ENCODE assay signal across 10 cellular contexts in the genomic region with DNA sequence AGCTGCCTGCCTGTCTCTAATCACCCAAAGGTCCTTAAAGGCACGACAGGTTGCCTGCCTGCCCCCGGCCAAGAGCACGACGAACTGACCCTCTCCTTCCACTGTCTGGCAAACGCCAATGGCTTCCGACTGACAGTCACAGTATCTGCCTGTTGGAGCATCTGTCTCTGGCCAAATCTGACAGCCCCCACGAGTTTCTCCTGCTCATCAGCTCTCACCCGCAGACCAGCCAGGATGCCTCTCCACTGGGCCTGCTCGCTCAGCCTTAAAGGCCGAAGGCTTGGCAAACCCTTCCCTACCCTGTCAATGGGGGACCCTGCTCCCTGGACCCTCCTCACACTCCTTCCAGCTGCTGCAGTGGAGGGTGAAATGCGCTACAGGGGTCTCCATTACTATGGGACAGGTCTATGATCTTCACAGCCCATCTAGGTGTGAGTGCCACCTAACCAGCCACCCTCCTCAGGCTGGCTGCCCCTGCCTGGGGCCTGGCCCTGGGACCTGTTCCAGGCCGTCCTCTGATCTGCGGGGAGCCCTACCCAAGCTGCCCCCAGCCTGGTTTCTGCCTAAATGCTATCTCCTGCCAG. TPM values are rescaled to one million over a fixed set of nuclear protein-coding genes. Genes with fewer than 3 reads are reported as not detected.
DNase-seq lines count a peak whose midpoint lies in the region; ATAC-seq, FAIRE-seq and TF ChIP-seq lines count a peak whose summit lies in the region.
"Had no signal": no experiment of that assay in that cellular context is flagged by ENCODE, and none has a peak within 500 bp of the region (broad histone marks: within the 10 kb centered on the region; RNA-seq: fewer than 3 reads in every experiment).

No MANE protein-coding gene starts in this region.

- H3K9me3 Mint-ChIP-seq in HFFc6, result no peaks in the 10 kb centered on the region
- no peaks in the 10 kb centered on the region for H3K9me3 Mint-ChIP-seq in naive B cell

- SMC1A ChIA-PET in GM12878 (lab: Charles Lee; ENCODE audit: uncharacterized antibody, unreplicated experiment), result no interaction called here

- TF ChIP-seq EP300 in GM12878 (IDR thresholded peaks at IDR 0.05; ENCODE audit: borderline replicate concordance in 1 of 2, control insufficient read depth in 1 of 2, low read depth in 2 of 2, low read length in 2 of 2), result no peak

- TF ChIP-seq CTCF in C4-2B (conservative IDR thresholded peaks at IDR 0.05) (no peak), HFFc6 (IDR thresholded peaks at IDR 0.05) (no peak), GM12878 (IDR thresholded peaks at IDR 0.05 in 2 of 3, conservative IDR thresholded peaks at IDR 0.05 in 1 of 3; ENCODE audit: control insufficient read depth in 2 of 3, extremely low read depth in 1 of 3, insufficient read depth in 1 of 3, low read depth in 3 of 3, low read length in 3 of 3) (no peak), osteoblast (IDR thresholded peaks at IDR 0.05; ENCODE audit: extremely low read depth, low read depth, low read length) (no peak)

- H3K36me3 ChIP-seq in GM12878 (ENCODE audit: control insufficient read depth in 2 of 2, insufficient read depth in 2 of 2, low read length in 1 of 2) (peaks cover 25 to 32% of the 10 kb centered on the region in 2 experiments), osteoblast (ENCODE audit: insufficient read depth, low read length) (peaks cover 32% of the 10 kb centered on the region)

- DNase-seq in HFFc6 (no peak), GM12878 (ENCODE audit: low read depth, low spot score) (no peak), naive B cell (no peak), NCI-H146 treated with DMSO at 0.1 percent for 48 hours (lab: John Stamatoyannopoulos, UW; ENCODE audit: unreplicated experiment) (no peak), osteoblast (ENCODE audit: insufficient read length, low spot score, missing footprints) (no peak), GM19238 (ENCODE audit: insufficient read length, low spot score) (no peak), globus pallidus (ENCODE audit: low spot score) (no peak)
- DNase-seq: erythroblast had no signal

- no peaks in the 10 kb centered on the region for H3K27me3 ChIP-seq in GM12878 (replicated peaks in 1 of 2; ENCODE audit: control insufficient read depth in 2 of 2, insufficient read depth in 2 of 2, low read length in 1 of 2)
- H3K27me3 ChIP-seq in osteoblast (ENCODE audit: insufficient read depth, low read length), result no peaks in the 10 kb centered on the region

- H3K4me2 ChIP-seq in GM12878 (ENCODE audit: control insufficient read depth, insufficient read depth) (no peak overlapping the region), osteoblast (ENCODE audit: insufficient read depth, low read length) (no peak overlapping the region)

- no peak for FAIRE-seq in GM12878 (lab: Jason Lieb, UNC)

- H3K4me3 Mint-ChIP-seq in HFFc6, result peak overlapping the region; percentile 6
- H3K4me3 Mint-ChIP-seq in naive B cell, result peak overlapping the region in 2 of 8 donors; percentile 39 to 48

- CTCF ChIA-PET in GM12878 (lab: Yijun Ruan, JAX), result interaction anchor here (0.5 kb wide), 1 partner anchor 29 kb away, joined by 3 read pairs; no protein-coding TSS in a partner anchor

- intact Hi-C loops in GM12878 (cut with micrococcal nuclease; ENCODE audit: unreplicated experiment), result no loop called here

- H3K27ac ChIP-seq in C4-2B (peak overlapping the region; percentile 3; the same call in 1 of the 2 replicates), GM12878 (ENCODE audit: control insufficient read depth, insufficient read depth) (no peak overlapping the region), osteoblast (ENCODE audit: low read depth, low read length) (no peak overlapping the region)

- no peak overlapping the region for H3K9ac ChIP-seq in GM12878 (ENCODE audit: control insufficient read depth, insufficient read depth, low read length)

- H3K36me3 Mint-ChIP-seq in HFFc6 (ENCODE audit: low read depth) (peaks cover 31% of the 10 kb centered on the region), naive B cell (no peaks in the 10 kb centered on the region)

- H3K27ac Mint-ChIP-seq in HFFc6, result peak overlapping the region; percentile 43
- peak overlapping the region in 4 of 6 donors; percentile 70 to 83 (median 72) for H3K27ac Mint-ChIP-seq in naive B cell

- H3K4me1 Mint-ChIP-seq in HFFc6 (ENCODE audit: low read depth) (peaks cover 16% of the 10 kb centered on the region; the same call in 1 of the 2 replicates), naive B cell (peaks cover 32 to 36% (median 33%) of the 10 kb centered on the region in 3 donors)

- H4K20me1 ChIP-seq in GM12878 (ENCODE audit: control insufficient read depth, insufficient read depth) (peaks cover 15% of the 10 kb centered on the region), osteoblast (ENCODE audit: insufficient read depth, low read length) (peaks cover 41% of the 10 kb centered on the region)

- H3K27me3 Mint-ChIP-seq in HFFc6 (ENCODE audit: insufficient read depth) (peaks cover 24% of the 10 kb centered on the region), naive B cell (no peaks in the 10 kb centered on the region)

- ATAC-seq in GM12878, result peak; percentile 8
- no peak for ATAC-seq in naive B cell (ENCODE audit: low read depth in 2 of 2)

- H3K4me3 ChIP-seq in GM12878 (no peak overlapping the region), osteoblast (ENCODE audit: insufficient read depth, low read length) (no peak overlapping the region)

- H3K4me1 ChIP-seq in GM12878 (ENCODE audit: control insufficient read depth, insufficient read depth, low read length) (peaks cover 8% of the 10 kb centered on the region; the same call in 1 of the 2 replicates), osteoblast (ENCODE audit: insufficient read depth, low read length) (peaks cover 15% of the 10 kb centered on the region)

- H3K79me2 ChIP-seq in GM12878 (ENCODE audit: control insufficient read depth, insufficient read depth, low read length), result peaks cover 33% of the 10 kb centered on the region
- peaks cover 36% of the 10 kb centered on the region for H3K79me2 ChIP-seq in osteoblast (ENCODE audit: insufficient read depth, low read length)

- no peak for TF ChIP-seq RAD21 in GM12878 (IDR thresholded peaks at IDR 0.05; ENCODE audit: insufficient read depth, low read depth, low read length)

- in situ Hi-C loops in GM12878 (cut with MboI), result no loop called here

- POLR2A ChIA-PET in GM12878 (lab: Charles Lee), result no interaction called here

- BruUV-seq in GM12878 (replicated peaks; lab: Mats Ljungman, UMichigan), result no TSS peak

- H2AFZ ChIP-seq in GM12878 (ENCODE audit: control insufficient read depth, low read depth, low read length), result no peak overlapping the region
- no peak overlapping the region for H2AFZ ChIP-seq in osteoblast (ENCODE audit: low read length)

- peak; percentile 62 for TF ChIP-seq POLR2A in GM12878 (IDR thresholded peaks at IDR 0.05; ENCODE audit: low read depth, low read length)

- RAD21 ChIA-PET in GM12878 (lab: Charles Lee; ENCODE audit: unreplicated experiment), result no interaction called here

- no peaks in the 10 kb centered on the region for H3K9me3 ChIP-seq in GM12878 (replicated peaks; ENCODE audit: control insufficient read depth, insufficient read depth, low read length)
- no peaks in the 10 kb centered on the region for H3K9me3 ChIP-seq in osteoblast (ENCODE audit: low read depth, low read length)

- WGBS in GM12878 (ENCODE audit: insufficient coverage, insufficient replicate concordance, low lambda C conversion rate, missing lambda C conversion rate), result 63% methylated on average over 13 of the region's 13 CpGs

RNA-seq across cellular contexts. Expression of a gene that starts 0.9 kb away (rescaled TPM):
- total RNA-seq in HFFc6 (2021; fragmentation: NEBNext Ultra II Directional; extraction: Animal tissue kit (Norgen Biotek cat#: 25700)), result under 1 TPM; 0.23 to 0.99 (median 0.54) TPM
- total RNA-seq in GM12878 (2013; cell fraction: nucleolus; rRNA removed), result 6.6 and 8.7 TPM in 2 replicates
- 0.44 and 1.6 TPM in 2 replicates for total RNA-seq in GM12878 (2014; rRNA removed)
- total RNA-seq in GM12878 (2014; rRNA removed; fragmentation: Illumina TruSeq; extraction: Trizol), result 0.31 and 0.88 TPM in 2 replicates
- total RNA-seq in GM12878 (2021), result 1.3 and 2.5 TPM in 2 replicates
- polyA plus RNA-seq in GM12878 (2011; ENCODE audit: low read depth), result 0.13 TPM
- 0.10 and 0.29 TPM in 2 replicates for polyA plus RNA-seq in GM12878 (2011; rRNA removed)
- 0.33 and 0.53 TPM in 2 replicates for polyA plus RNA-seq in GM12878 (2011; cell fraction: cytosol; rRNA removed)
- polyA plus RNA-seq in GM12878 (2011; cell fraction: nucleus; rRNA removed), result 0.81 and 1.8 TPM in 2 replicates
- 0.13 and 0.24 TPM in 2 replicates for polyA plus RNA-seq in GM12878 (2012)
- not detected in 2 replicates for polyA plus RNA-seq in GM12878 (2014; fragmentation: Illumina TruSeq; extraction: Trizol)
- polyA plus RNA-seq in GM12878 (2014; fragmentation: Nextera tagmentation; extraction: Ambion mirVana), result not detected
- polyA plus RNA-seq in GM12878 (2014; rRNA removed), result 0.35 and 0.72 TPM in 2 replicates
- polyA plus RNA-seq in GM12878 (2016; fragmentation: Nextera tagmentation; extraction: Ambion mirVana), result under 1 TPM in 1 of 2 experiments, not detected in 1; 0.14 TPM
- 0.44 and 1.8 TPM in 2 replicates for polyA minus RNA-seq in GM12878 (2011; rRNA and poly(A)+ RNA removed)
- polyA minus RNA-seq in GM12878 (2011; cell fraction: cytosol; rRNA and poly(A)+ RNA removed), result not detected in 2 replicates
- polyA minus RNA-seq in GM12878 (2011; cell fraction: nucleus; rRNA and poly(A)+ RNA removed), result 5.2 and 9.2 TPM in 2 replicates
- polyA plus RNA-seq in naive B cell (ENCODE audit: low read depth in 6 of 6), result under 1 TPM in 1 of 6 donors, not detected in 5; 0.18 TPM
- total RNA-seq in osteoblast, result 0.29 TPM in 1 of 2 replicates, not detected in the other

RNA-seq across cellular contexts. Expression of a gene that starts 5.0 kb away (rescaled TPM):
- 1,000 to 10,000 TPM; 1,359 to 1,448 (median 1,407) TPM for total RNA-seq in HFFc6 (2021; fragmentation: NEBNext Ultra II Directional; extraction: Animal tissue kit (Norgen Biotek cat#: 25700))
- total RNA-seq in GM12878 (2013; cell fraction: nucleolus; rRNA removed), result 289 and 293 TPM in 2 replicates
- total RNA-seq in GM12878 (2014; rRNA removed) (3,864 and 4,267 TPM in 2 replicates), GM12878 (2014; rRNA removed; fragmentation: Illumina TruSeq; extraction: Trizol) (2,138 and 2,306 TPM in 2 replicates), GM12878 (2021) (2,548 and 2,593 TPM in 2 replicates), osteoblast (1,357 and 1,526 TPM in 2 replicates)
- polyA plus RNA-seq in GM12878 (2011; ENCODE audit: low read depth), result 2,279 TPM
- polyA plus RNA-seq in GM12878 (2011; rRNA removed) (786 and 1,901 TPM in 2 replicates), GM12878 (2014; fragmentation: Illumina TruSeq; extraction: Trizol) (1,711 and 2,137 TPM in 2 replicates), GM12878 (2014; fragmentation: Nextera tagmentation; extraction: Ambion mirVana) (100 to 1,000 TPM; 393 to 844 TPM), GM12878 (2014; rRNA removed) (3,670 and 3,986 TPM in 2 replicates), GM12878 (2016; fragmentation: Nextera tagmentation; extraction: Ambion mirVana) (1,000 to 10,000 TPM; 1,291 to 1,299 TPM), naive B cell (ENCODE audit: low read depth in 6 of 6) (1,000 to 10,000 TPM; 1,850 to 2,706 (median 2,170) TPM)
- polyA plus RNA-seq in GM12878 (2011; cell fraction: cytosol; rRNA removed), result 2,627 and 2,723 TPM in 2 replicates
- polyA plus RNA-seq in GM12878 (2011; cell fraction: nucleus; rRNA removed), result 1,070 and 1,187 TPM in 2 replicates
- polyA plus RNA-seq in GM12878 (2012), result 3,508 and 3,752 TPM in 2 replicates
- 387 and 961 TPM in 2 replicates for polyA minus RNA-seq in GM12878 (2011; rRNA and poly(A)+ RNA removed)
- polyA minus RNA-seq in GM12878 (2011; cell fraction: cytosol; rRNA and poly(A)+ RNA removed), result 657 and 660 TPM in 2 replicates
- 152 and 213 TPM in 2 replicates for polyA minus RNA-seq in GM12878 (2011; cell fraction: nucleus; rRNA and poly(A)+ RNA removed)

RNA-seq across cellular contexts. Expression of a gene that starts 5.4 kb away (rescaled TPM):
- 10 to 100 TPM; 20.1 to 34.0 (median 23.4) TPM for total RNA-seq in HFFc6 (2021; fragmentation: NEBNext Ultra II Directional; extraction: Animal tissue kit (Norgen Biotek cat#: 25700))
- total RNA-seq in GM12878 (2013; cell fraction: nucleolus; rRNA removed), result 31.6 and 32.6 TPM in 2 replicates
- total RNA-seq in GM12878 (2014; rRNA removed) (12.4 and 15.9 TPM in 2 replicates), GM12878 (2014; rRNA removed; fragmentation: Illumina TruSeq; extraction: Trizol) (6.5 and 7.1 TPM in 2 replicates), GM12878 (2021) (33.1 and 40.5 TPM in 2 replicates), osteoblast (13.0 and 13.3 TPM in 2 replicates)
- 3.6 TPM for polyA plus RNA-seq in GM12878 (2011; ENCODE audit: low read depth)
- polyA plus RNA-seq in GM12878 (2011; rRNA removed) (3.0 and 5.7 TPM in 2 replicates), GM12878 (2014; fragmentation: Illumina TruSeq; extraction: Trizol) (2.2 and 4.7 TPM in 2 replicates), GM12878 (2014; fragmentation: Nextera tagmentation; extraction: Ambion mirVana) (under 1 TPM; 0.37 to 0.75 TPM), GM12878 (2014; rRNA removed) (26.4 and 31.5 TPM in 2 replicates), GM12878 (2016; fragmentation: Nextera tagmentation; extraction: Ambion mirVana) (10 to 100 TPM; 29.7 to 31.7 TPM), naive B cell (ENCODE audit: low read depth in 6 of 6) (10 to 100 TPM in 4 of 6 donors, 1 to 10 TPM in 2; 5.6 to 16.5 (median 10.8) TPM)
- polyA plus RNA-seq in GM12878 (2011; cell fraction: cytosol; rRNA removed), result 9.0 and 13.9 TPM in 2 replicates
- polyA plus RNA-seq in GM12878 (2011; cell fraction: nucleus; rRNA removed), result 35.3 and 48.6 TPM in 2 replicates
- 11.0 and 11.4 TPM in 2 replicates for polyA plus RNA-seq in GM12878 (2012)
- 10.2 and 16.4 TPM in 2 replicates for polyA minus RNA-seq in GM12878 (2011; rRNA and poly(A)+ RNA removed)
- polyA minus RNA-seq in GM12878 (2011; cell fraction: cytosol; rRNA and poly(A)+ RNA removed), result 7.8 and 8.0 TPM in 2 replicates
- 12.0 and 29.9 TPM in 2 replicates for polyA minus RNA-seq in GM12878 (2011; cell fraction: nucleus; rRNA and poly(A)+ RNA removed)

RNA-seq across cellular contexts. Expression of a gene that starts 7.4 kb away (rescaled TPM):
- total RNA-seq in HFFc6 (2021; fragmentation: NEBNext Ultra II Directional; extraction: Animal tissue kit (Norgen Biotek cat#: 25700)), result not detected
- not detected in 2 replicates for total RNA-seq in GM12878 (2013; cell fraction: nucleolus; rRNA removed)
- total RNA-seq in GM12878 (2014; rRNA removed) (not detected in 2 replicates), GM12878 (2014; rRNA removed; fragmentation: Illumina TruSeq; extraction: Trizol) (not detected in 2 replicates), GM12878 (2021) (not detected in 2 replicates), osteoblast (not detected in 2 replicates)
- polyA plus RNA-seq in GM12878 (2011; ENCODE audit: low read depth), result not detected
- polyA plus RNA-seq in GM12878 (2011; rRNA removed) (not detected in 2 replicates), GM12878 (2014; fragmentation: Illumina TruSeq; extraction: Trizol) (not detected in 2 replicates), GM12878 (2014; fragmentation: Nextera tagmentation; extraction: Ambion mirVana) (not detected), GM12878 (2014; rRNA removed) (not detected in 2 replicates), GM12878 (2016; fragmentation: Nextera tagmentation; extraction: Ambion mirVana) (not detected), naive B cell (ENCODE audit: low read depth in 6 of 6) (not detected)
- polyA plus RNA-seq in GM12878 (2011; cell fraction: cytosol; rRNA removed), result not detected in 2 replicates
- not detected in 2 replicates for polyA plus RNA-seq in GM12878 (2011; cell fraction: nucleus; rRNA removed)
- not detected in 2 replicates for polyA plus RNA-seq in GM12878 (2012)
- polyA minus RNA-seq in GM12878 (2011; rRNA and poly(A)+ RNA removed), result not detected in 2 replicates
- polyA minus RNA-seq in GM12878 (2011; cell fraction: cytosol; rRNA and poly(A)+ RNA removed), result not detected in 2 replicates
- polyA minus RNA-seq in GM12878 (2011; cell fraction: nucleus; rRNA and poly(A)+ RNA removed), result not detected in 2 replicates
- total RNA-seq: mononuclear cell had no signal

RNA-seq across cellular contexts. Expression of a gene that starts 23.2 kb away (rescaled TPM):
- total RNA-seq in HFFc6 (2021; fragmentation: NEBNext Ultra II Directional; extraction: Animal tissue kit (Norgen Biotek cat#: 25700)), result 1 to 10 TPM; 3.8 to 5.7 (median 4.4) TPM
- total RNA-seq in GM12878 (2013; cell fraction: nucleolus; rRNA removed), result 18.1 and 21.7 TPM in 2 replicates
- 10.5 and 10.6 TPM in 2 replicates for total RNA-seq in GM12878 (2014; rRNA removed)
- total RNA-seq in GM12878 (2014; rRNA removed; fragmentation: Illumina TruSeq; extraction: Trizol), result 7.0 and 8.1 TPM in 2 replicates
- total RNA-seq in GM12878 (2021), result 6.7 and 7.3 TPM in 2 replicates
- polyA plus RNA-seq in GM12878 (2011; ENCODE audit: low read depth), result 5.0 TPM
- 6.0 and 9.8 TPM in 2 replicates for polyA plus RNA-seq in GM12878 (2011; rRNA removed)
- 13.1 and 14.1 TPM in 2 replicates for polyA plus RNA-seq in GM12878 (2011; cell fraction: cytosol; rRNA removed)
- 10.3 and 11.2 TPM in 2 replicates for polyA plus RNA-seq in GM12878 (2011; cell fraction: nucleus; rRNA removed)
- 12.9 and 16.4 TPM in 2 replicates for polyA plus RNA-seq in GM12878 (2012)
- polyA plus RNA-seq in GM12878 (2014; fragmentation: Illumina TruSeq; extraction: Trizol), result 5.0 and 5.1 TPM in 2 replicates
- 1 to 10 TPM; 2.0 to 2.6 TPM for polyA plus RNA-seq in GM12878 (2014; fragmentation: Nextera tagmentation; extraction: Ambion mirVana)
- polyA plus RNA-seq in GM12878 (2014; rRNA removed), result 9.4 and 9.7 TPM in 2 replicates
- 1 to 10 TPM; 4.0 to 7.1 TPM for polyA plus RNA-seq in GM12878 (2016; fragmentation: Nextera tagmentation; extraction: Ambion mirVana)
- 6.6 and 9.1 TPM in 2 replicates for polyA minus RNA-seq in GM12878 (2011; rRNA and poly(A)+ RNA removed)
- 2.6 and 7.4 TPM in 2 replicates for polyA minus RNA-seq in GM12878 (2011; cell fraction: cytosol; rRNA and poly(A)+ RNA removed)
- 3.9 and 4.3 TPM in 2 replicates for polyA minus RNA-seq in GM12878 (2011; cell fraction: nucleus; rRNA and poly(A)+ RNA removed)
- 10 to 100 TPM; 27.6 to 73.8 (median 46.4) TPM for polyA plus RNA-seq in naive B cell (ENCODE audit: low read depth in 6 of 6)
- total RNA-seq in osteoblast, result 14.5 and 18.3 TPM in 2 replicates
